Comparison of ENCODE assay signal across 2 cellular contexts in the genomic region with DNA sequence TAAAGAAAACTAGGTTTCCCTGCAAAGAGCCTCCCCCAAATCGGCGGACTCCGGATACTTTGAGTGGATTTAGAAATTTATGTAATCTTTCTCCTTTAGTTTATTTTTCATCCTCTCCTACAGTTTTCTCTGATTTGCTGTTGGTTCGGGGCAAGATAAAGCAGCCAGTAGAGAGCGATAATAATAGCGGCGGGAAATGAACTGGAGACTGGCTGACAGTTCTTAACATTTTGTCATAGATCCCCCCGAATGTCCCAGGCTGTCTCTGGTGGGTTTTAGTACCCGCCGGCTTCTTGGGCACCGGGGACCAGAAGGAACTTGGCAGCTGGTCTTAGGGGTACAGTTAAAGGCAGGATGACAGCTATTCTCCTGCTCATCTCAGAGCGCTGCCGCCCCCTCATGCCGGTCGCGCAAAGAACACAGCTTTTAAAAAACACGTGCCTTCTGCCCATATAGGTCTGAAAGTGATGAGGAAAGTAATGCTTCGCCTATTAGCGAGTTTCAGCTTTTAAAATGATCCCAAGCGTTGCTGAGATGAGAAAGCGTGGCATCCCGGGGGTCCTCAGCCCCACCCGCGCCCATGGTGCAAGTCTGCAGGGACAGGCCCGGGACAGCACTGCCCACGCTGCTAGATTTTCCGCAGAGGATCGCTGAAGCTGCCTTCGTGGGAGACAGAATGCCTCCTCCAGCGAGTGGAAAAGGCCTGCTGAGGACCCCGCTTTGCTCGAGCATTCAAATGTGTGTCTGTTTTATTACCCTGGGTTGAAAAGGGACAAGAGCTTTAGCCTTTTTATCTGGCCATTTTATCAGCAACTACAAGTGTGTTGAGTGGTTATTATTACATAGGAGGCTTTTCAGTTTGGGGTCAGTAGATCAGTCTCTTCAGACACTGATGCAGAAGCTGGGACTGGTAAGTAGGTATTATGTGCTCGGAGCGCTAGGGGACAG.
TF ChIP-seq lines count a peak whose summit lies in the region.

No MANE protein-coding gene starts in this region.

TF ChIP-seq in HCT116, 20 proteins besides CTCF, POLR2A, EP300 and RAD21:
- TF ChIP-seq SRF (IDR thresholded peaks at IDR 0.05; ENCODE audit: low read depth) (no peak), SIN3A (IDR thresholded peaks at IDR 0.05; ENCODE audit: low read depth) (no peak), EZH2phosphoT487 (IDR thresholded peaks at IDR 0.05; ENCODE audit: borderline replicate concordance) (no peak)
- TF ChIP-seq, protein P1, sequence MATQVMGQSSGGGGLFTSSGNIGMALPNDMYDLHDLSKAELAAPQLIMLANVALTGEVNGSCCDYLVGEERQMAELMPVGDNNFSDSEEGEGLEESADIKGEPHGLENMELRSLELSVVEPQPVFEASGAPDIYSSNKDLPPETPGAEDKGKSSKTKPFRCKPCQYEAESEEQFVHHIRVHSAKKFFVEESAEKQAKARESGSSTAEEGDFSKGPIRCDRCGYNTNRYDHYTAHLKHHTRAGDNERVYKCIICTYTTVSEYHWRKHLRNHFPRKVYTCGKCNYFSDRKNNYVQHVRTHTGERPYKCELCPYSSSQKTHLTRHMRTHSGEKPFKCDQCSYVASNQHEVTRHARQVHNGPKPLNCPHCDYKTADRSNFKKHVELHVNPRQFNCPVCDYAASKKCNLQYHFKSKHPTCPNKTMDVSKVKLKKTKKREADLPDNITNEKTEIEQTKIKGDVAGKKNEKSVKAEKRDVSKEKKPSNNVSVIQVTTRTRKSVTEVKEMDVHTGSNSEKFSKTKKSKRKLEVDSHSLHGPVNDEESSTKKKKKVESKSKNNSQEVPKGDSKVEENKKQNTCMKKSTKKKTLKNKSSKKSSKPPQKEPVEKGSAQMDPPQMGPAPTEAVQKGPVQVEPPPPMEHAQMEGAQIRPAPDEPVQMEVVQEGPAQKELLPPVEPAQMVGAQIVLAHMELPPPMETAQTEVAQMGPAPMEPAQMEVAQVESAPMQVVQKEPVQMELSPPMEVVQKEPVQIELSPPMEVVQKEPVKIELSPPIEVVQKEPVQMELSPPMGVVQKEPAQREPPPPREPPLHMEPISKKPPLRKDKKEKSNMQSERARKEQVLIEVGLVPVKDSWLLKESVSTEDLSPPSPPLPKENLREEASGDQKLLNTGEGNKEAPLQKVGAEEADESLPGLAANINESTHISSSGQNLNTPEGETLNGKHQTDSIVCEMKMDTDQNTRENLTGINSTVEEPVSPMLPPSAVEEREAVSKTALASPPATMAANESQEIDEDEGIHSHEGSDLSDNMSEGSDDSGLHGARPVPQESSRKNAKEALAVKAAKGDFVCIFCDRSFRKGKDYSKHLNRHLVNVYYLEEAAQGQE (IDR thresholded peaks at IDR 0.05; ENCODE audit: low read depth) = no peak

TF ChIP-seq in HepG2, 621 proteins besides CTCF, POLR2A, EP300 and RAD21:
- TF ChIP-seq ZBTB38 (CRISPR knock-in tag; IDR thresholded peaks at IDR 0.05) = peak; percentile 40; the same call in 1 of the 2 replicates
- no peak for TF ChIP-seq SMAD3 (CRISPR knock-in tag; IDR thresholded peaks at IDR 0.05)
- TF ChIP-seq, protein P2, sequence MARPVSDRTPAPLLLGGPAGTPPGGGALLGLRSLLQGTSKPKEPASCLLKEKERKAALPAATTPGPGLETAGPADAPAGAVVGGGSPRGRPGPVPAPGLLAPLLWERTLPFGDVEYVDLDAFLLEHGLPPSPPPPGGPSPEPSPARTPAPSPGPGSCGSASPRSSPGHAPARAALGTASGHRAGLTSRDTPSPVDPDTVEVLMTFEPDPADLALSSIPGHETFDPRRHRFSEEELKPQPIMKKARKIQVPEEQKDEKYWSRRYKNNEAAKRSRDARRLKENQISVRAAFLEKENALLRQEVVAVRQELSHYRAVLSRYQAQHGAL (CRISPR knock-in tag; IDR thresholded peaks at IDR 0.05; ENCODE audit: not compliant biosample characterization) = no peak
- TF ChIP-seq, protein P3, sequence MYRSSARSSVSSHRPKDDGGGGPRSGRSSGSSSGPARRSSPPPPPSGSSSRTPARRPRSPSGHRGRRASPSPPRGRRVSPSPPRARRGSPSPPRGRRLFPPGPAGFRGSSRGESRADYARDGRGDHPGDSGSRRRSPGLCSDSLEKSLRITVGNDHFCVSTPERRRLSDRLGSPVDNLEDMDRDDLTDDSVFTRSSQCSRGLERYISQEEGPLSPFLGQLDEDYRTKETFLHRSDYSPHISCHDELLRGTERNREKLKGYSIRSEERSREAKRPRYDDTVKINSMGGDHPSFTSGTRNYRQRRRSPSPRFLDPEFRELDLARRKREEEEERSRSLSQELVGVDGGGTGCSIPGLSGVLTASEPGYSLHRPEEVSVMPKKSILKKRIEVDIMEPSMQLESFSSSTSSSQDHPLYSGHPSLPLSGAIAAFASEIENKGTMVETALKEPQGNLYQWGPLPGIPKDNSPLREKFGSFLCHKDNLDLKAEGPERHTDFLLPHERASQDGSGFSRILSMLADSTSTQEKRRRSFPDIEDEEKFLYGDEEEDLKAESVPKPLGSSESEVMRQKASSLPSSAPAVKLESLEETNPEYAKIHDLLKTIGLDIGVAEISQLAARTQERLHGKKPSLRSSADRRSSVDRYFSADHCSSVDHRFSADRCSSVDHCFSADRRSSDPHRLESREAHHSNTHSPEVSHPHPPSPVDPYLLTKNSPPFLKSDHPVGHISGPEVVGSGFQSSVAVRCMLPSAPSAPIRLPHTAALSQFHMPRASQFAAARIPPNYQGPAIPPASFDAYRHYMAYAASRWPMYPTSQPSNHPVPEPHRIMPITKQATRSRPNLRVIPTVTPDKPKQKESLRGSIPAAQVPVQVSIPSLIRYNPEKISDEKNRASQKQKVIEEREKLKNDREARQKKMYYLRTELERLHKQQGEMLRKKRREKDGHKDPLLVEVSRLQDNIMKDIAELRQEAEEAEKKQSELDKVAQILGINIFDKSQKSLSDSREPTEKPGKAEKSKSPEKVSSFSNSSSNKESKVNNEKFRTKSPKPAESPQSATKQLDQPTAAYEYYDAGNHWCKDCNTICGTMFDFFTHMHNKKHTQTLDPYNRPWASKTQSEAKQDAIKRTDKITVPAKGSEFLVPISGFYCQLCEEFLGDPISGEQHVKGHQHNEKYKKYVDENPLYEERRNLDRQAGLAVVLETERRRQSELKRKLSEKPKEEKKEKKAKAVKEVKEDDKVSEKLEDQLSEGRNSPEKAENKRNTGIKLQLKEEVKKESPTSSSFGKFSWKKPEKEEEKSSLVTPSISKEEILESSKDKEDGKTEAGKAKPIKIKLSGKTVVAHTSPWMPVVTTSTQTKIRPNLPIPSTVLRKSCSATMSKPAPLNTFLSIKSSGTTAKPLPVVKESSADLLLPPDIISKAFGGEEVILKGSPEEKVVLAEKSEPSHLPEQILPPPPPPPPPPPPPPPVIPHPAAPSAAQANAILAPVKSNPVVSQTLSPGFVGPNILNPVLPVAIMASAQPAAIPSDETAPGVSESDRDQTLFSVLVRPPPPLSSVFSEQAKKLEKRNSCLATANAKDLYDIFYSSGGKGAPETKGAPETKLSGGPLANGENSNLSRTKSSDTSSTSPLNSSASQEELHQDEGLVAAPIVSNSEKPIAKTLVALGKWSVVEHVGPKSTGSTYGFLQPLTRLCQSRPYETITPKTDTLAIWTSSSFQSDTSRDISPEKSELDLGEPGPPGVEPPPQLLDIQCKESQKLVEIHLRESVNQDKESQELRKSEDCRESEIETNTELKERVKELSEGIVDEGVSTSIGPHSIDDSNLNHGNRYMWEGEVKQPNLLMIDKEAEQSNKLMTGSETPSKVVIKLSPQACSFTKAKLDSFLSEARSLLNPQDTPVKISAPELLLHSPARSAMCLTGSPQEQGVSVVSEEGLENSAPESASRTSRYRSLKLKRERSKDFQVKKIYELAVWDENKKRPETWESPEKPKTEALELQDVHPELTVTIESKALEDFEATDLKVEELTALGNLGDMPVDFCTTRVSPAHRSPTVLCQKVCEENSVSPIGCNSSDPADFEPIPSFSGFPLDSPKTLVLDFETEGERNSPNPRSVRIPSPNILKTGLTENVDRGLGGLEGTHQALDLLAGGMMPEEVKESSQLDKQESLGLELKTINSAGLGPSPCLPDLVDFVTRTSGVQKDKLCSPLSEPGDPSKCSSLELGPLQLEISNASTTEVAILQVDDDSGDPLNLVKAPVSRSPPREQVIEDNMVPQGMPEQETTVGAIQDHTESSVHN (CRISPR knock-in tag; IDR thresholded peaks at IDR 0.05) = no peak
- TF ChIP-seq STAG1 (CRISPR knock-in tag; IDR thresholded peaks at IDR 0.05) = peak; percentile 70
- TF ChIP-seq, protein P4, sequence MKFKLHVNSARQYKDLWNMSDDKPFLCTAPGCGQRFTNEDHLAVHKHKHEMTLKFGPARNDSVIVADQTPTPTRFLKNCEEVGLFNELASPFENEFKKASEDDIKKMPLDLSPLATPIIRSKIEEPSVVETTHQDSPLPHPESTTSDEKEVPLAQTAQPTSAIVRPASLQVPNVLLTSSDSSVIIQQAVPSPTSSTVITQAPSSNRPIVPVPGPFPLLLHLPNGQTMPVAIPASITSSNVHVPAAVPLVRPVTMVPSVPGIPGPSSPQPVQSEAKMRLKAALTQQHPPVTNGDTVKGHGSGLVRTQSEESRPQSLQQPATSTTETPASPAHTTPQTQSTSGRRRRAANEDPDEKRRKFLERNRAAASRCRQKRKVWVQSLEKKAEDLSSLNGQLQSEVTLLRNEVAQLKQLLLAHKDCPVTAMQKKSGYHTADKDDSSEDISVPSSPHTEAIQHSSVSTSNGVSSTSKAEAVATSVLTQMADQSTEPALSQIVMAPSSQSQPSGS (CRISPR knock-in tag; IDR thresholded peaks at IDR 0.05) = no peak
- TF ChIP-seq SOX5 (CRISPR knock-in tag; IDR thresholded peaks at IDR 0.05; ENCODE audit: borderline replicate concordance) = no peak
- TF ChIP-seq ZNF230 (CRISPR knock-in tag; IDR thresholded peaks at IDR 0.05) = 0 out of 2 replicates have a peak, but pooled peaks have one; percentile 44
- TF ChIP-seq, protein P5, sequence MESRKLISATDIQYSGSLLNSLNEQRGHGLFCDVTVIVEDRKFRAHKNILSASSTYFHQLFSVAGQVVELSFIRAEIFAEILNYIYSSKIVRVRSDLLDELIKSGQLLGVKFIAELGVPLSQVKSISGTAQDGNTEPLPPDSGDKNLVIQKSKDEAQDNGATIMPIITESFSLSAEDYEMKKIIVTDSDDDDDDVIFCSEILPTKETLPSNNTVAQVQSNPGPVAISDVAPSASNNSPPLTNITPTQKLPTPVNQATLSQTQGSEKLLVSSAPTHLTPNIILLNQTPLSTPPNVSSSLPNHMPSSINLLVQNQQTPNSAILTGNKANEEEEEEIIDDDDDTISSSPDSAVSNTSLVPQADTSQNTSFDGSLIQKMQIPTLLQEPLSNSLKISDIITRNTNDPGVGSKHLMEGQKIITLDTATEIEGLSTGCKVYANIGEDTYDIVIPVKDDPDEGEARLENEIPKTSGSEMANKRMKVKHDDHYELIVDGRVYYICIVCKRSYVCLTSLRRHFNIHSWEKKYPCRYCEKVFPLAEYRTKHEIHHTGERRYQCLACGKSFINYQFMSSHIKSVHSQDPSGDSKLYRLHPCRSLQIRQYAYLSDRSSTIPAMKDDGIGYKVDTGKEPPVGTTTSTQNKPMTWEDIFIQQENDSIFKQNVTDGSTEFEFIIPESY (CRISPR knock-in tag; IDR thresholded peaks at IDR 0.05) = peak; percentile 48; the same call in 1 of the 2 replicates
